ENCODE assay signal across 8 cellular contexts in genomic region chr12:19431407-19432308, GRCh38. TPM values are rescaled to one million over a fixed set of nuclear protein-coding genes. Genes with fewer than 3 reads are reported as not detected.
DNase-seq lines count a peak whose midpoint lies in the region; ATAC-seq and TF ChIP-seq lines count a peak whose summit lies in the region.

No MANE protein-coding gene starts in this region.

- peaks cover 3 to 7% of the 10 kb centered on the region in 2 donors for H3K9me3 Mint-ChIP-seq in activated naive CD4-positive, alpha-beta T cell treated with anti-CD3 and anti-CD28 coated beads, Interleukin-2, amount 50 U/mL, for 72 hours
- no peaks in the 10 kb centered on the region for H3K9me3 Mint-ChIP-seq in mesothelial cell of epicardium

- peak; percentile 86 to 93 for ATAC-seq in activated naive CD4-positive, alpha-beta T cell treated with anti-CD3 and anti-CD28 coated beads, Interleukin-2, amount 50 U/mL, for 72 hours
- no peak for ATAC-seq in HG02970 (IDR thresholded peaks at IDR 0.05; ENCODE audit: low FRiP score, unreplicated experiment)

- DNase-seq in D341Med (ENCODE audit: low spot score) (peak; percentile 56), GM20000 (ENCODE audit: low spot score) (peak; percentile 40), LNCaP clone FGC (ENCODE audit: low read depth) (peak; percentile 21), mesothelial cell of epicardium (ENCODE audit: low spot score in 2 of 2, unreplicated experiment in 2 of 2) (peak in 1 of 2 experiments; percentile 34), NCI-H2227 (lab: John Stamatoyannopoulos, UW; ENCODE audit: unreplicated experiment) (no peak), AML-193 (lab: John Stamatoyannopoulos, UW) (no peak)
- DNase-seq in activated naive CD4-positive, alpha-beta T cell treated with anti-CD3 and anti-CD28 coated beads, Interleukin-2, amount 50 U/mL, for 72 hours (ENCODE audit: low spot score in 2 of 2) = peak; percentile 61 to 71

- no peak overlapping the region for H3K4me3 Mint-ChIP-seq in mesothelial cell of epicardium

- H3K36me3 Mint-ChIP-seq in activated naive CD4-positive, alpha-beta T cell treated with anti-CD3 and anti-CD28 coated beads, Interleukin-2, amount 50 U/mL, for 72 hours = peaks cover 10 to 28% of the 10 kb centered on the region in 2 donors
- peaks cover 2% of the 10 kb centered on the region for H3K36me3 Mint-ChIP-seq in mesothelial cell of epicardium

- TF ChIP-seq CTCF in GM20000 (IDR thresholded peaks at IDR 0.05; ENCODE audit: extremely low read depth, missing control alignments) (no peak), LNCaP clone FGC (IDR thresholded peaks at IDR 0.05; ENCODE audit: control insufficient read depth, extremely low read depth, insufficient read depth) (no peak), mesothelial cell of epicardium (IDR thresholded peaks at IDR 0.05; ENCODE audit: unreplicated experiment) (no peak)

- no peak overlapping the region for H3K4me3 ChIP-seq in LNCaP clone FGC (ENCODE audit: low read depth, low read length)

- peak overlapping the region; percentile 99 to 100 for H3K27ac Mint-ChIP-seq in activated naive CD4-positive, alpha-beta T cell treated with anti-CD3 and anti-CD28 coated beads, Interleukin-2, amount 50 U/mL, for 72 hours
- H3K27ac Mint-ChIP-seq in mesothelial cell of epicardium = peak overlapping the region; percentile 99

- H3K27me3 Mint-ChIP-seq in mesothelial cell of epicardium (ENCODE audit: low read depth) = no peaks in the 10 kb centered on the region

- H3K4me1 Mint-ChIP-seq in mesothelial cell of epicardium = peaks cover 25% of the 10 kb centered on the region

RNA-seq across cellular contexts. Expression of gene AEBP2, which starts 7.6 kb away (rescaled TPM):
- 10 to 100 TPM; 48.8 to 69.3 TPM for total RNA-seq in activated naive CD4-positive, alpha-beta T cell treated with anti-CD3 and anti-CD28 coated beads, Interleukin-2, amount 50 U/mL, for 72 hours
- total RNA-seq in mesothelial cell of epicardium = 58.4 to 65.6 TPM (median 59.7 TPM) in 3 replicates

Comparison
In these comparisons a context has a peak if more than half of its experiments do, and no peak if none do; other contexts are left out.
1. DNase-seq: peak in D341Med (single experiment), GM20000 (single experiment), LNCaP clone FGC (single experiment) and activated naive CD4-positive, alpha-beta T cell treated with anti-CD3 and anti-CD28 coated beads, Interleukin-2, amount 50 U/mL, for 72 hours (2 of 2); none in NCI-H2227 (single experiment) and AML-193 (0 of 2).